18 cellular contexts compared by ENCODE assay signal in genomic region chr19:2259331-2259730, GRCh38. TPM values are rescaled to one million over a fixed set of nuclear protein-coding genes. Genes with fewer than 3 reads are reported as not detected.
DNase-seq lines count a peak whose midpoint lies in the region; ATAC-seq and TF ChIP-seq lines count a peak whose summit lies in the region.
"Had no signal": no experiment of that assay in that cellular context is flagged by ENCODE, and none has a peak within 500 bp of the region (broad histone marks: within the 10 kb centered on the region; RNA-seq: fewer than 3 reads in every experiment).

No MANE protein-coding gene starts in this region.

- POLR2A ChIA-PET in activated CD4-positive, alpha-beta memory T cell treated with anti-CD3 and anti-CD28 coated beads, Interleukin-2, amount 10 ng/mL, durations not matched to agents 7 days and 5 days (lab: Charles Lee), result interaction anchor here (1.1 to 5.7 kb wide), 7 partner anchors 8 to 69 kb away, joined by 3 to 76 read pairs (median 5); partner anchors contain the start of genes LSM7 and SPPL2B

- H4K91ac ChIP-seq in neuronal stem cell (ENCODE audit: low read depth, low read length, poor library complexity), result no peak overlapping the region

- DNase-seq in activated naive CD4-positive, alpha-beta T cell treated with anti-CD3 and anti-CD28 coated beads for 36 hours, result no peak
- DNase-seq in activated naive CD4-positive, alpha-beta T cell treated with anti-CD3 and anti-CD28 coated beads, Interleukin-2, amount 50 U/mL, for 72 hours (ENCODE audit: low spot score in 2 of 2), result no peak
- DNase-seq in HFFc6, result peak; percentile 34
- no peak for DNase-seq in activated CD4-positive, alpha-beta memory T cell treated with anti-CD3 and anti-CD28 coated beads, Interleukin-2, amount 10 ng/mL, durations not matched to agents 7 days and 5 days
- DNase-seq in neuronal stem cell (ENCODE audit: low spot score), result no peak
- DNase-seq in left cardiac atrium, result no peak
- DNase-seq: activated CD4-positive, alpha-beta T cell treated with anti-CD3 and anti-CD28 coated beads, Interleukin-2, amount 50 U/mL, for 4 hours; activated gamma-delta T cell treated with Interleukin-2 at 50 U/mL for 16 hours; islet precursor cell; NCI-H1694 treated with DMSO at 0.1 percent for 48 hours; NCI-H524 had no signal

- H3K36me3 ChIP-seq in neuronal stem cell (replicated peaks in 1 of 2; ENCODE audit: control insufficient read depth in 2 of 2, insufficient read depth in 2 of 2, low read length in 2 of 2), result no peaks in the 10 kb centered on the region

- H3K27ac Mint-ChIP-seq in activated naive CD4-positive, alpha-beta T cell treated with anti-CD3 and anti-CD28 coated beads for 36 hours, result peak overlapping the region; percentile 8
- H3K27ac Mint-ChIP-seq in activated naive CD4-positive, alpha-beta T cell treated with anti-CD3 and anti-CD28 coated beads, Interleukin-2, amount 50 U/mL, for 72 hours, result peak overlapping the region in 1 of 2 donors; percentile 89
- peak overlapping the region; percentile 41 for H3K27ac Mint-ChIP-seq in HFFc6
- peak overlapping the region; percentile 77 for H3K27ac Mint-ChIP-seq in activated CD4-positive, alpha-beta memory T cell treated with anti-CD3 and anti-CD28 coated beads, Interleukin-2, amount 10 ng/mL, durations not matched to agents 7 days and 5 days
- H3K27ac Mint-ChIP-seq: mesothelial cell of epicardium had no signal

- H3K9ac ChIP-seq in neuronal stem cell (ENCODE audit: low read depth, low read length, poor library complexity), result no peak overlapping the region

- no peak for ATAC-seq in activated naive CD4-positive, alpha-beta T cell treated with anti-CD3 and anti-CD28 coated beads, Interleukin-2, amount 50 U/mL, for 72 hours
- ATAC-seq in HG03097 (IDR thresholded peaks at IDR 0.05; ENCODE audit: low FRiP score, unreplicated experiment), result no peak
- ATAC-seq in GM21367 (IDR thresholded peaks at IDR 0.05; ENCODE audit: unreplicated experiment), result no peak
- no peak for ATAC-seq in left cardiac atrium

- no peak overlapping the region for H3K4me3 ChIP-seq in neuronal stem cell (ENCODE audit: low read length in 2 of 2)
- H3K4me3 ChIP-seq: smooth muscle cell had no signal

- no peaks in the 10 kb centered on the region for H3K36me3 Mint-ChIP-seq in activated naive CD4-positive, alpha-beta T cell treated with anti-CD3 and anti-CD28 coated beads for 36 hours (ENCODE audit: low read depth)
- no peaks in the 10 kb centered on the region for H3K36me3 Mint-ChIP-seq in activated naive CD4-positive, alpha-beta T cell treated with anti-CD3 and anti-CD28 coated beads, Interleukin-2, amount 50 U/mL, for 72 hours
- no peaks in the 10 kb centered on the region for H3K36me3 Mint-ChIP-seq in HFFc6 (ENCODE audit: low read depth)
- H3K36me3 Mint-ChIP-seq in activated CD4-positive, alpha-beta memory T cell treated with anti-CD3 and anti-CD28 coated beads, Interleukin-2, amount 10 ng/mL, durations not matched to agents 7 days and 5 days (ENCODE audit: low read depth), result no peaks in the 10 kb centered on the region
- H3K36me3 Mint-ChIP-seq: mesothelial cell of epicardium had no signal

- H3K79me1 ChIP-seq in neuronal stem cell (ENCODE audit: low read depth, low read length), result no peaks in the 10 kb centered on the region

- no peaks in the 10 kb centered on the region for H3K9me3 Mint-ChIP-seq in activated naive CD4-positive, alpha-beta T cell treated with anti-CD3 and anti-CD28 coated beads for 36 hours
- no peaks in the 10 kb centered on the region for H3K9me3 Mint-ChIP-seq in activated naive CD4-positive, alpha-beta T cell treated with anti-CD3 and anti-CD28 coated beads, Interleukin-2, amount 50 U/mL, for 72 hours
- no peaks in the 10 kb centered on the region for H3K9me3 Mint-ChIP-seq in HFFc6
- H3K9me3 Mint-ChIP-seq in activated CD4-positive, alpha-beta memory T cell treated with anti-CD3 and anti-CD28 coated beads, Interleukin-2, amount 10 ng/mL, durations not matched to agents 7 days and 5 days, result no peaks in the 10 kb centered on the region
- H3K9me3 Mint-ChIP-seq: mesothelial cell of epicardium had no signal

- no peak overlapping the region for H3K18ac ChIP-seq in neuronal stem cell (ENCODE audit: low read length)

- no peak overlapping the region for H2BK15ac ChIP-seq in neuronal stem cell (ENCODE audit: low read length)

- peaks cover 0 to 2% of the 10 kb centered on the region in 2 donors for H3K4me1 ChIP-seq in neuronal stem cell (ENCODE audit: control insufficient read depth in 2 of 2, insufficient read depth in 1 of 2, low read depth in 1 of 2, low read length in 2 of 2)

- no peak overlapping the region for H3K27ac ChIP-seq in neuronal stem cell (replicated peaks; ENCODE audit: low read length)

- H2BK12ac ChIP-seq in neuronal stem cell (ENCODE audit: low read length), result no peak overlapping the region

- TF ChIP-seq CTCF in HFFc6 (IDR thresholded peaks at IDR 0.05), result no peak

- H3K23ac ChIP-seq in neuronal stem cell (ENCODE audit: low read depth, low read length, poor library complexity), result no peak overlapping the region

- no peak overlapping the region for H3K4me2 ChIP-seq in neuronal stem cell (ENCODE audit: insufficient read depth, low read length, poor library complexity, severe bottlenecking)
- H3K4me2 ChIP-seq: smooth muscle cell had no signal

- no peaks in the 10 kb centered on the region for H3K27me3 Mint-ChIP-seq in activated naive CD4-positive, alpha-beta T cell treated with anti-CD3 and anti-CD28 coated beads for 36 hours (ENCODE audit: low read depth)
- H3K27me3 Mint-ChIP-seq in HFFc6 (ENCODE audit: insufficient read depth), result peaks cover 2% of the 10 kb centered on the region
- peaks cover under 1% of the 10 kb centered on the region for H3K27me3 Mint-ChIP-seq in activated CD4-positive, alpha-beta memory T cell treated with anti-CD3 and anti-CD28 coated beads, Interleukin-2, amount 10 ng/mL, durations not matched to agents 7 days and 5 days

- no peaks in the 10 kb centered on the region for H3K27me3 ChIP-seq in neuronal stem cell (ENCODE audit: control insufficient read depth in 3 of 3, insufficient read depth in 3 of 3, low read depth in 1 of 3, low read length in 3 of 3)

- H3K4ac ChIP-seq in neuronal stem cell (ENCODE audit: low read length), result no peak overlapping the region

- no peak overlapping the region for H2AFZ ChIP-seq in neuronal stem cell (ENCODE audit: low read length)

- H2AK5ac ChIP-seq in neuronal stem cell (ENCODE audit: low read depth, low read length), result no peak overlapping the region

- H3K4me3 Mint-ChIP-seq in activated naive CD4-positive, alpha-beta T cell treated with anti-CD3 and anti-CD28 coated beads for 36 hours, result no peak overlapping the region
- 0 out of 2 replicates have a peak overlapping the region, but pooled peaks have one; percentile 5 for H3K4me3 Mint-ChIP-seq in HFFc6
- no peak overlapping the region for H3K4me3 Mint-ChIP-seq in activated CD4-positive, alpha-beta memory T cell treated with anti-CD3 and anti-CD28 coated beads, Interleukin-2, amount 10 ng/mL, durations not matched to agents 7 days and 5 days
- H3K4me3 Mint-ChIP-seq: mesothelial cell of epicardium had no signal

- peaks cover 26% of the 10 kb centered on the region for H3K4me1 Mint-ChIP-seq in activated naive CD4-positive, alpha-beta T cell treated with anti-CD3 and anti-CD28 coated beads for 36 hours (ENCODE audit: low read depth)
- H3K4me1 Mint-ChIP-seq in HFFc6 (ENCODE audit: low read depth), result peaks cover 13% of the 10 kb centered on the region
- peaks cover 38% of the 10 kb centered on the region for H3K4me1 Mint-ChIP-seq in activated CD4-positive, alpha-beta memory T cell treated with anti-CD3 and anti-CD28 coated beads, Interleukin-2, amount 10 ng/mL, durations not matched to agents 7 days and 5 days
- H3K4me1 Mint-ChIP-seq: mesothelial cell of epicardium had no signal

- no peak overlapping the region for H4K8ac ChIP-seq in neuronal stem cell (ENCODE audit: low read depth, low read length)

- H2BK5ac ChIP-seq in neuronal stem cell (ENCODE audit: low read length), result no peak overlapping the region

- peaks cover 0 to 3% of the 10 kb centered on the region in 2 donors for H3K9me3 ChIP-seq in neuronal stem cell (replicated peaks in 1 of 2; ENCODE audit: control insufficient read depth in 2 of 2, insufficient read depth in 1 of 2, low read depth in 1 of 2, low read length in 2 of 2)

- intact Hi-C loops in activated naive CD4-positive, alpha-beta T cell treated with anti-CD3 and anti-CD28 coated beads for 36 hours (cut with micrococcal nuclease), result no loop called here
- intact Hi-C loops in left cardiac atrium (cut with DNase I), result no loop called here

- peak overlapping the region; percentile 38 for H3K14ac ChIP-seq in neuronal stem cell (ENCODE audit: low read length)

- WGBS in neuronal stem cell (ENCODE audit: extremely low coverage in 2 of 2, insufficient read length in 2 of 2, insufficient replicate concordance in 1 of 2), 2 donors, result no CpG with 5 or more reads among the region's 5 CpGs

- CTCF ChIA-PET in activated naive CD4-positive, alpha-beta T cell treated with anti-CD3 and anti-CD28 coated beads for 36 hours (lab: Charles Lee), result interaction anchor here (0.6 to 3.4 kb wide), 7 partner anchors 15 to 178 kb away, joined by 3 to 16 read pairs (median 3); no protein-coding TSS in a partner anchor
- CTCF ChIA-PET in activated CD4-positive, alpha-beta memory T cell treated with anti-CD3 and anti-CD28 coated beads, Interleukin-2, amount 10 ng/mL, durations not matched to agents 7 days and 5 days (lab: Charles Lee), result interaction anchor here (0.9 to 3.8 kb wide), 5 partner anchors 11 to 198 kb away, joined by 4 to 46 read pairs (median 7); partner anchors contain the start of genes LMNB2 and PLEKHJ1

- no peak overlapping the region for H2BK120ac ChIP-seq in neuronal stem cell (ENCODE audit: low read depth, low read length)

RNA-seq across cellular contexts. Expression of gene JSRP1, which starts 3.1 kb away (rescaled TPM):
- total RNA-seq in activated naive CD4-positive, alpha-beta T cell treated with anti-CD3 and anti-CD28 coated beads for 36 hours, result under 1 TPM; 0.55 to 0.81 TPM
- under 1 TPM; 0.39 to 0.56 TPM for total RNA-seq in activated naive CD4-positive, alpha-beta T cell treated with anti-CD3 and anti-CD28 coated beads, Interleukin-2, amount 50 U/mL, for 72 hours
- under 1 TPM; 0.27 to 0.99 (median 0.72) TPM for total RNA-seq in HFFc6 (2021; fragmentation: NEBNext Ultra II Directional; extraction: Animal tissue kit (Norgen Biotek cat#: 25700))
- 1 to 10 TPM in 1 of 2 experiments, under 1 TPM in 1; 0.73 to 1.3 TPM for total RNA-seq in activated CD4-positive, alpha-beta memory T cell treated with anti-CD3 and anti-CD28 coated beads, Interleukin-2, amount 10 ng/mL, durations not matched to agents 7 days and 5 days
- 0.22 TPM for polyA plus RNA-seq in neuronal stem cell (2013, experiment 1 of 2)
- 0.15 TPM for polyA plus RNA-seq in neuronal stem cell (2013, experiment 2 of 2)
- total RNA-seq in left cardiac atrium, result under 1 TPM in 1 of 2 donors, not detected in 1; 0.27 TPM
- total RNA-seq: osteocyte, RPMI7951, smooth muscle cell had no signal
- polyA plus RNA-seq: AG04450, smooth muscle cell had no signal

RNA-seq across cellular contexts. Expression of gene AMH, which starts 10.2 kb away (rescaled TPM):
- total RNA-seq in activated naive CD4-positive, alpha-beta T cell treated with anti-CD3 and anti-CD28 coated beads for 36 hours, result 1 to 10 TPM; 2.6 to 4.0 TPM
- total RNA-seq in activated naive CD4-positive, alpha-beta T cell treated with anti-CD3 and anti-CD28 coated beads, Interleukin-2, amount 50 U/mL, for 72 hours, result 1 to 10 TPM; 1.9 to 2.9 TPM
- 1 to 10 TPM in 5 of 6 experiments, under 1 TPM in 1; 0.98 to 2.3 (median 1.4) TPM for total RNA-seq in HFFc6 (2021; fragmentation: NEBNext Ultra II Directional; extraction: Animal tissue kit (Norgen Biotek cat#: 25700))
- 1 to 10 TPM; 4.6 to 7.6 TPM for total RNA-seq in activated CD4-positive, alpha-beta memory T cell treated with anti-CD3 and anti-CD28 coated beads, Interleukin-2, amount 10 ng/mL, durations not matched to agents 7 days and 5 days
- polyA plus RNA-seq in neuronal stem cell (2013, experiment 1 of 2), result 10.1 TPM
- polyA plus RNA-seq in neuronal stem cell (2013, experiment 2 of 2), result 9.2 TPM
- total RNA-seq in left cardiac atrium, result 1 to 10 TPM in 1 of 2 donors, under 1 TPM in 1; 0.80 to 1.6 TPM
- polyA plus RNA-seq: AG04450 had no signal

RNA-seq across cellular contexts. Expression of gene PEAK3, which starts 22.6 kb away (rescaled TPM):
- total RNA-seq in activated naive CD4-positive, alpha-beta T cell treated with anti-CD3 and anti-CD28 coated beads for 36 hours, result not detected
- total RNA-seq in activated naive CD4-positive, alpha-beta T cell treated with anti-CD3 and anti-CD28 coated beads, Interleukin-2, amount 50 U/mL, for 72 hours, result not detected
- total RNA-seq in HFFc6 (2021; fragmentation: NEBNext Ultra II Directional; extraction: Animal tissue kit (Norgen Biotek cat#: 25700)), result under 1 TPM; 0.07 to 0.53 (median 0.36) TPM
- under 1 TPM; 0.70 to 0.88 TPM for total RNA-seq in activated CD4-positive, alpha-beta memory T cell treated with anti-CD3 and anti-CD28 coated beads, Interleukin-2, amount 10 ng/mL, durations not matched to agents 7 days and 5 days
- not detected for polyA plus RNA-seq in neuronal stem cell (2013, experiment 1 of 2)
- not detected for polyA plus RNA-seq in neuronal stem cell (2013, experiment 2 of 2)
- total RNA-seq in left cardiac atrium, result 1 to 10 TPM; 1.0 to 2.3 TPM
- total RNA-seq: mesothelial cell of epicardium, smooth muscle cell had no signal

RNA-seq across cellular contexts. Expression of gene SF3A2, which starts 22.7 kb away (rescaled TPM):
- 100 to 1,000 TPM; 154 to 158 TPM for total RNA-seq in activated naive CD4-positive, alpha-beta T cell treated with anti-CD3 and anti-CD28 coated beads for 36 hours
- total RNA-seq in activated naive CD4-positive, alpha-beta T cell treated with anti-CD3 and anti-CD28 coated beads, Interleukin-2, amount 50 U/mL, for 72 hours, result 100 to 1,000 TPM; 145 to 154 TPM
- total RNA-seq in HFFc6 (2021; fragmentation: NEBNext Ultra II Directional; extraction: Animal tissue kit (Norgen Biotek cat#: 25700)), result 10 to 100 TPM; 48.7 to 60.6 (median 54.8) TPM
- total RNA-seq in activated CD4-positive, alpha-beta memory T cell treated with anti-CD3 and anti-CD28 coated beads, Interleukin-2, amount 10 ng/mL, durations not matched to agents 7 days and 5 days, result 100 to 1,000 TPM; 137 to 145 TPM
- 117 TPM for polyA plus RNA-seq in neuronal stem cell (2013, experiment 1 of 2)
- 115 TPM for polyA plus RNA-seq in neuronal stem cell (2013, experiment 2 of 2)
- total RNA-seq in left cardiac atrium, result 10 to 100 TPM; 28.8 to 34.4 TPM

RNA-seq across cellular contexts. Expression of gene PLEKHJ1, which starts 23.2 kb away (rescaled TPM):
- total RNA-seq in activated naive CD4-positive, alpha-beta T cell treated with anti-CD3 and anti-CD28 coated beads for 36 hours, result 10 to 100 TPM; 56.9 to 60.6 TPM
- total RNA-seq in activated naive CD4-positive, alpha-beta T cell treated with anti-CD3 and anti-CD28 coated beads, Interleukin-2, amount 50 U/mL, for 72 hours, result 10 to 100 TPM; 41.9 to 69.9 TPM
- 10 to 100 TPM; 45.9 to 57.3 (median 50.2) TPM for total RNA-seq in HFFc6 (2021; fragmentation: NEBNext Ultra II Directional; extraction: Animal tissue kit (Norgen Biotek cat#: 25700))
- total RNA-seq in activated CD4-positive, alpha-beta memory T cell treated with anti-CD3 and anti-CD28 coated beads, Interleukin-2, amount 10 ng/mL, durations not matched to agents 7 days and 5 days, result 10 to 100 TPM; 58.3 to 60.4 TPM
- polyA plus RNA-seq in neuronal stem cell (2013, experiment 1 of 2), result 94.6 TPM
- 92.1 TPM for polyA plus RNA-seq in neuronal stem cell (2013, experiment 2 of 2)
- total RNA-seq in left cardiac atrium, result 10 to 100 TPM; 45.2 to 45.7 TPM
